In genomic region chr2:176080540-176081355, GRCh38 we compare ENCODE assay signal across 9 cellular contexts. TPM values are rescaled to one million over a fixed set of nuclear protein-coding genes. Genes with fewer than 3 reads are reported as not detected.
A peak's percentile ranks its signal among the peaks of the same experiment; 100 is the strongest.
DNase-seq lines count a peak whose midpoint lies in the region; ATAC-seq and TF ChIP-seq lines count a peak whose summit lies in the region.
"Had no signal": no experiment of that assay in that cellular context is flagged by ENCODE, and none has a peak within 500 bp of the region (broad histone marks: within the 10 kb centered on the region; RNA-seq: fewer than 3 reads in every experiment).

No MANE protein-coding gene starts in this region.

- DNase-seq in right atrium auricular region (ENCODE audit: low spot score): peak; percentile 51
- no peak for DNase-seq in Right ventricle myocardium superior
- DNase-seq in WTC11 (ENCODE audit: low spot score): peak; percentile 59
- peak; percentile 38 to 56 (median 50) for DNase-seq in immature natural killer cell
- no peak for DNase-seq in type B pancreatic cell (ENCODE audit: extremely low spot score, unreplicated experiment)
- DNase-seq in NCI-H2227 (lab: John Stamatoyannopoulos, UW; ENCODE audit: unreplicated experiment): no peak
- DNase-seq in GM19238 (ENCODE audit: insufficient read length, low spot score): no peak
- DNase-seq: activated T-cell treated with anti-CD3 and anti-CD28 coated beads, Interleukin-2, amount 50 U/mL, for 4 hours had no signal

- peaks cover 0 to 6% of the 10 kb centered on the region in 2 donors for H3K9me3 ChIP-seq in right atrium auricular region

- ATAC-seq in Right ventricle myocardium superior (ENCODE audit: poor library complexity): no peak
- peak; percentile 4 for ATAC-seq in WTC11
- ATAC-seq in HG03139 (IDR thresholded peaks at IDR 0.05; ENCODE audit: unreplicated experiment): no peak

- H3K4me3 Mint-ChIP-seq in WTC11 (peak overlapping the region; percentile 63), immature natural killer cell (peak overlapping the region; percentile 42 to 61 (median 55)), type B pancreatic cell (peak overlapping the region; percentile 67)
- H3K4me3 Mint-ChIP-seq: activated T-cell treated with anti-CD3 and anti-CD28 coated beads, Interleukin-2, amount 50 U/mL, for 4 hours had no signal

- no peak overlapping the region for H3K27ac ChIP-seq in right atrium auricular region

- no peak overlapping the region for H3K27ac Mint-ChIP-seq in WTC11
- H3K27ac Mint-ChIP-seq in immature natural killer cell: peak overlapping the region in 3 of 6 donors; percentile 42 to 86 (median 75)
- peak overlapping the region; percentile 36 for H3K27ac Mint-ChIP-seq in type B pancreatic cell

- H3K27me3 Mint-ChIP-seq in WTC11 (ENCODE audit: low read depth): peaks cover 98% of the 10 kb centered on the region
- peaks cover 79 to 85% (median 81%) of the 10 kb centered on the region in 3 donors for H3K27me3 Mint-ChIP-seq in immature natural killer cell (ENCODE audit: low read depth in 3 of 3)
- peaks cover 94% of the 10 kb centered on the region for H3K27me3 Mint-ChIP-seq in type B pancreatic cell

- no peaks in the 10 kb centered on the region for H3K36me3 ChIP-seq in right atrium auricular region

- CTCF ChIA-PET in WTC11 (lab: Charles Lee): interaction anchor here (0.6 to 4.6 kb wide), 14 partner anchors 9 to 1384 kb away, joined by 3 to 56 read pairs (median 4); partner anchors contain the start of gene HOXD13

- TF ChIP-seq CTCF in right atrium auricular region (IDR thresholded peaks at IDR 0.05): no peak
- no peak for TF ChIP-seq CTCF in WTC11 (IDR thresholded peaks at IDR 0.05)
- no peak for TF ChIP-seq CTCF in type B pancreatic cell (conservative IDR thresholded peaks at IDR 0.05)

- H3K4me3 ChIP-seq in right atrium auricular region: peak overlapping the region in 1 of 2 donors; percentile 31

- intact Hi-C loops in Right ventricle myocardium superior (cut with DNase I): no loop called here

- H3K9me3 Mint-ChIP-seq in WTC11 (no peaks in the 10 kb centered on the region), immature natural killer cell (peaks cover 11 to 64% (median 30%) of the 10 kb centered on the region in 6 donors), type B pancreatic cell (no peaks in the 10 kb centered on the region)

- H3K4me1 ChIP-seq in right atrium auricular region: peaks cover 0 to 38% of the 10 kb centered on the region in 2 donors

- POLR2A ChIA-PET in WTC11 (lab: Charles Lee): no interaction called here

- H3K36me3 Mint-ChIP-seq in WTC11 (peaks cover 3% of the 10 kb centered on the region; the same call in 1 of the 2 replicates), immature natural killer cell (peaks cover 0 to 13% (median 4%) of the 10 kb centered on the region in 3 donors), type B pancreatic cell (no peaks in the 10 kb centered on the region)

- peaks cover 47% of the 10 kb centered on the region for H3K4me1 Mint-ChIP-seq in WTC11
- H3K4me1 Mint-ChIP-seq in immature natural killer cell: peaks cover 15 to 27% of the 10 kb centered on the region in 2 donors
- H3K4me1 Mint-ChIP-seq in type B pancreatic cell (ENCODE audit: unreplicated experiment): peaks cover 32% of the 10 kb centered on the region

- peaks cover 66 to 80% of the 10 kb centered on the region in 2 donors for H3K27me3 ChIP-seq in right atrium auricular region

TF ChIP-seq in WTC11, 78 proteins besides CTCF, POLR2A, EP300 and RAD21:
- TF ChIP-seq FOXP1 (CRISPR knock-in tag; IDR thresholded peaks at IDR 0.05; ENCODE audit: borderline replicate concordance) (peak; percentile 75), CDX4 (CRISPR knock-in tag; IDR thresholded peaks at IDR 0.05; ENCODE audit: borderline replicate concordance) (no peak), NR3C1 (CRISPR knock-in tag; conservative IDR thresholded peaks at IDR 0.05; ENCODE audit: low read depth) (no peak), ZNF121 (CRISPR knock-in tag; IDR thresholded peaks at IDR 0.05) (no peak), ZBTB43 (CRISPR knock-in tag; IDR thresholded peaks at IDR 0.05) (0 out of 2 replicates have a peak, but pooled peaks have one; percentile 54), USF1 (CRISPR knock-in tag; IDR thresholded peaks at IDR 0.05) (peak; percentile 5; the same call in 1 of the 2 replicates), ESRRA (CRISPR knock-in tag; IDR thresholded peaks at IDR 0.05; ENCODE audit: borderline replicate concordance) (0 out of 2 replicates have a peak, but pooled peaks have one; percentile 35), TCF7 (CRISPR knock-in tag; IDR thresholded peaks at IDR 0.05; ENCODE audit: low read depth) (0 out of 2 replicates have a peak, but pooled peaks have one; percentile 49), GABPB1 (CRISPR knock-in tag; IDR thresholded peaks at IDR 0.05) (no peak), RELA (CRISPR knock-in tag; IDR thresholded peaks at IDR 0.05; ENCODE audit: borderline replicate concordance) (peak; percentile 75; the same call in 1 of the 2 replicates), MAX (CRISPR knock-in tag; IDR thresholded peaks at IDR 0.05) (peak; percentile 80; the same call in 1 of the 2 replicates), FOXP4 (CRISPR knock-in tag; IDR thresholded peaks at IDR 0.05) (0 out of 2 replicates have a peak, but pooled peaks have one; percentile 55)

RNA-seq across cellular contexts. Expression of gene EVX2, which starts 3.0 kb away (rescaled TPM):
- total RNA-seq in right atrium auricular region: not detected
- not detected for total RNA-seq in Right ventricle myocardium superior
- total RNA-seq in WTC11 (2021): 0.05 TPM in 1 of 3 replicates, not detected in the others
- not detected for polyA plus RNA-seq in immature natural killer cell
- total RNA-seq in type B pancreatic cell (ENCODE audit: low replicate concordance): 0.10 TPM in 1 of 2 replicates, not detected in the other
- total RNA-seq: activated T-cell treated with anti-CD3 and anti-CD28 coated beads, Interleukin-2, amount 50 U/mL, for 4 hours had no signal

RNA-seq across cellular contexts. Expression of gene HOXD13, which starts 11.8 kb away (rescaled TPM):
- not detected for total RNA-seq in right atrium auricular region
- total RNA-seq in Right ventricle myocardium superior: not detected
- not detected in 3 replicates for total RNA-seq in WTC11 (2021)
- not detected for polyA plus RNA-seq in immature natural killer cell
- total RNA-seq in type B pancreatic cell (ENCODE audit: low replicate concordance): 0.31 and 0.43 TPM in 2 replicates
- total RNA-seq: activated T-cell treated with anti-CD3 and anti-CD28 coated beads, Interleukin-2, amount 50 U/mL, for 4 hours had no signal

RNA-seq across cellular contexts. Expression of gene HOXD12, which starts 18.8 kb away (rescaled TPM):
- not detected for total RNA-seq in right atrium auricular region
- total RNA-seq in Right ventricle myocardium superior: not detected
- 0.17 TPM in 1 of 3 replicates, not detected in the others for total RNA-seq in WTC11 (2021)
- not detected for polyA plus RNA-seq in immature natural killer cell
- not detected in 2 replicates for total RNA-seq in type B pancreatic cell (ENCODE audit: low replicate concordance)
- total RNA-seq: activated T-cell treated with anti-CD3 and anti-CD28 coated beads, Interleukin-2, amount 50 U/mL, for 4 hours had no signal

RNA-seq across cellular contexts. Expression of gene HOXD11, which starts 26.3 kb away (rescaled TPM):
- total RNA-seq in right atrium auricular region (not detected), Right ventricle myocardium superior (not detected), WTC11 (2021) (not detected in 3 replicates), type B pancreatic cell (ENCODE audit: low replicate concordance) (0.21 and 1.1 TPM in 2 replicates)
- not detected for polyA plus RNA-seq in immature natural killer cell
- total RNA-seq: activated T-cell treated with anti-CD3 and anti-CD28 coated beads, Interleukin-2, amount 50 U/mL, for 4 hours had no signal

RNA-seq across cellular contexts. Expression of gene HOXD10, which starts 35.8 kb away (rescaled TPM):
- total RNA-seq in right atrium auricular region (not detected), Right ventricle myocardium superior (not detected), WTC11 (2021) (not detected in 3 replicates), type B pancreatic cell (ENCODE audit: low replicate concordance) (0.19 and 0.56 TPM in 2 replicates)
- not detected for polyA plus RNA-seq in immature natural killer cell
- total RNA-seq: activated T-cell treated with anti-CD3 and anti-CD28 coated beads, Interleukin-2, amount 50 U/mL, for 4 hours had no signal

Comparison
In these comparisons a context has a peak if more than half of its experiments do, and no peak if none do; other contexts are left out.
1. DNase-seq: peak in right atrium auricular region (single experiment), WTC11 (single experiment) and immature natural killer cell (3 of 3); none in Right ventricle myocardium superior (single experiment), type B pancreatic cell (single experiment), NCI-H2227 (single experiment) and GM19238 (single experiment).
2. Peak in every context shown above with its lines, with median percentiles within 50 percentile points of each other: H3K4me3 Mint-ChIP-seq.